ENCODE assay signal across 10 cellular contexts in the genomic region with DNA sequence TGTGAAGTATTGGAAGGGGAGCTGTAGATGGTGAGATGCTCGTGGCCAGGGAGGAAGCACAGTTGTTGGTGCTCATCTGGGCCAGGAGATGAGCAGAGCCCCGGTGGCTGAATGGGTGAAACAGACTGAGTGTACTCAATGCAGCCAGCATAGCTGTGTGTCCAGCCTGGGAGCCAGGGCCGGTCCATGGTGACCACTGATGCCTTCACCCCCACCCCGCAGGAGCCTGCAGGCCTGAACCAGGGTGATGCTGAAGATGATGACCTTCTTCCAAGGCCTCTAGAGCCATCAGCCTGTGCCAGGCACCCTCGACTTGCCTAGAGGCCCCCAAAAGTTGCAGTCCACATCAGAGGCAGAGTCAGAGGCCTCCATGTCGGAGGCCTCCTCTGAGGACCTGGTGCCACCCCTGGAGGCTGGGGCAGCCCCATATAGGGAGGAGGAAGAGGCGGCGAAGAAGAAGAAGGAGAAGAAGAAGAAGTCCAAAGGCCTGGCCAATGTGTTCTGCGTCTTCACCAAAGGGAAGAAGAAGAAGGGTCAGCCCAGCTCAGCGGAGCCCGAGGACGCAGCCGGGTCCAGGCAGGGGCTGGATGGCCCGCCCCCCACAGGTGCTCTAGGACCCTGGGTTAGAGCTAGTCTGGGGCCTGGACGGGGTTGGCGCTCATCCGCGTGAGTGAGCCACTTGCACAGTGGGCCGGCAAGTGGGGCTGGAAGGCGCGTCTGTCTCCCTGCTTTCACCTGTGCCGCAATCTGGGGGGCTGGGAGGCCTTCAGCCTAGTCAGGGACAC. TPM values are rescaled to one million over a fixed set of nuclear protein-coding genes. Genes with fewer than 3 reads are reported as not detected.
DNase-seq lines count a peak whose midpoint lies in the region; ATAC-seq, FAIRE-seq and TF ChIP-seq lines count a peak whose summit lies in the region.
"Had no signal": no experiment of that assay in that cellular context is flagged by ENCODE, and none has a peak within 500 bp of the region (broad histone marks: within the 10 kb centered on the region; RNA-seq: fewer than 3 reads in every experiment).

No MANE protein-coding gene starts in this region.

- CTCF ChIA-PET in Calu3 (lab: Charles Lee) = no interaction called here

- BruUV-seq in Calu3 (replicated peaks; lab: Mats Ljungman, UMichigan) = no TSS peak

- intact Hi-C loops in Calu3 (cut with micrococcal nuclease; ENCODE audit: unreplicated experiment) (no loop called here), breast epithelium (cut with DNase I; ENCODE audit: low total_unique reads) (no loop called here), kidney (cut with DNase I) (no loop called here), gastrocnemius medialis (cut with DNase I; ENCODE audit: low total_unique reads) (loop anchor here (2.0 to 5.0 kb wide), 2 partner anchors 21 to 49 kb away; no protein-coding TSS in a partner anchor)

- H3K4me1 ChIP-seq in breast epithelium = peaks cover 18 to 66% of the 10 kb centered on the region in 2 donors
- peaks cover 20 to 73% of the 10 kb centered on the region in 2 donors for H3K4me1 ChIP-seq in kidney (ENCODE audit: control insufficient read depth in 1 of 2, insufficient read depth in 1 of 2, low read depth in 1 of 2, low read length in 2 of 2)
- peaks cover 45 to 56% of the 10 kb centered on the region in 2 donors for H3K4me1 ChIP-seq in gastrocnemius medialis

- H3K27ac ChIP-seq in breast epithelium = peak overlapping the region; percentile 64 to 92
- H3K27ac ChIP-seq in kidney (ENCODE audit: low read depth in 2 of 2, low read length in 2 of 2) = no peak overlapping the region
- peak overlapping the region; percentile 47 to 72 (median 67) for H3K27ac ChIP-seq in gastrocnemius medialis

- H3K9ac ChIP-seq in kidney (ENCODE audit: low read length in 2 of 2) = no peak overlapping the region

- TF ChIP-seq CTCF in Calu3 (IDR thresholded peaks at IDR 0.05; ENCODE audit: unreplicated experiment) = no peak
- TF ChIP-seq CTCF in breast epithelium (IDR thresholded peaks at IDR 0.05) = no peak
- no peak for TF ChIP-seq CTCF in kidney (IDR thresholded peaks at IDR 0.05; ENCODE audit: borderline replicate concordance, extremely low read depth, insufficient read depth)
- TF ChIP-seq CTCF in gastrocnemius medialis (IDR thresholded peaks at IDR 0.05 in 4 of 5, conservative IDR thresholded peaks at IDR 0.05 in 1 of 5) = no peak

- H3K27me3 ChIP-seq in breast epithelium = no peaks in the 10 kb centered on the region
- H3K27me3 ChIP-seq in gastrocnemius medialis = no peaks in the 10 kb centered on the region

- H3K27ac Mint-ChIP-seq in Calu3 (ENCODE audit: unreplicated experiment) = no peak overlapping the region
- H3K27ac Mint-ChIP-seq: activated CD4-positive, alpha-beta memory T cell treated with anti-CD3 and anti-CD28 coated beads, Interleukin-2, amount 10 ng/mL, durations not matched to agents 7 days and 5 days; CD4-positive, alpha-beta T cell had no signal

- DNase-seq in Calu3 (no peak), breast epithelium (ENCODE audit: low spot score in 2 of 2) (no peak), kidney (peak; percentile 73), gastrocnemius medialis (no peak), SKM-1 (lab: John Stamatoyannopoulos, UW; ENCODE audit: unreplicated experiment) (no peak), activated T-cell treated with anti-CD3 and anti-CD28 coated beads for 4 hours (no peak), cerebellar cortex (ENCODE audit: low spot score) (no peak)
- DNase-seq: activated CD4-positive, alpha-beta memory T cell treated with anti-CD3 and anti-CD28 coated beads, Interleukin-2, amount 10 ng/mL, durations not matched to agents 7 days and 5 days; CD4-positive, alpha-beta T cell had no signal

- no peaks in the 10 kb centered on the region for H3K9me3 Mint-ChIP-seq in Calu3 (ENCODE audit: low read depth, unreplicated experiment)
- H3K9me3 Mint-ChIP-seq: activated CD4-positive, alpha-beta memory T cell treated with anti-CD3 and anti-CD28 coated beads, Interleukin-2, amount 10 ng/mL, durations not matched to agents 7 days and 5 days; CD4-positive, alpha-beta T cell had no signal

- H3K9me3 ChIP-seq in breast epithelium (no peaks in the 10 kb centered on the region), kidney (ENCODE audit: control insufficient read depth in 1 of 2, low read length in 2 of 2) (no peaks in the 10 kb centered on the region), gastrocnemius medialis (no peaks in the 10 kb centered on the region)

- no peaks in the 10 kb centered on the region for H3K36me3 ChIP-seq in breast epithelium
- H3K36me3 ChIP-seq in kidney (ENCODE audit: control insufficient read depth in 1 of 2, insufficient read depth in 2 of 2, low read length in 2 of 2) = no peaks in the 10 kb centered on the region
- peaks cover 0 to 8% of the 10 kb centered on the region in 2 donors for H3K36me3 ChIP-seq in gastrocnemius medialis

- H3K27me3 Mint-ChIP-seq in Calu3 (ENCODE audit: unreplicated experiment) = no peaks in the 10 kb centered on the region

- in situ Hi-C loops in gastrocnemius medialis (cut with MboI; ENCODE audit: low sequenced_read_pairs in 4 of 4) = loop anchor here in 1 of 4 donors (10.0 kb wide), 1 partner anchor 279 kb away; no protein-coding TSS in a partner anchor

- peak overlapping the region; percentile 16 for H3K4me3 Mint-ChIP-seq in Calu3 (ENCODE audit: low read depth, unreplicated experiment)
- H3K4me3 Mint-ChIP-seq: activated CD4-positive, alpha-beta memory T cell treated with anti-CD3 and anti-CD28 coated beads, Interleukin-2, amount 10 ng/mL, durations not matched to agents 7 days and 5 days; CD4-positive, alpha-beta T cell had no signal

- peaks cover 56% of the 10 kb centered on the region for H3K36me3 Mint-ChIP-seq in Calu3 (ENCODE audit: insufficient read depth, unreplicated experiment)

- H3K4me3 ChIP-seq in breast epithelium (peak overlapping the region; percentile 31 to 68 (median 45)), kidney (ENCODE audit: low read length in 2 of 2) (peak overlapping the region in 1 of 2 donors; percentile 39), gastrocnemius medialis (peak overlapping the region; percentile 1 to 45 (median 38))

- no peak for ATAC-seq in gastrocnemius medialis
- no peak for ATAC-seq in GM19455 (IDR thresholded peaks at IDR 0.05; ENCODE audit: unreplicated experiment)

- FAIRE-seq in kidney (lab: Jason Lieb, UNC) = no peak

- no peak for TF ChIP-seq POLR2A in breast epithelium (IDR thresholded peaks at IDR 0.05)
- no peak for TF ChIP-seq POLR2A in gastrocnemius medialis (IDR thresholded peaks at IDR 0.05)

- H3K4me1 Mint-ChIP-seq in Calu3 (ENCODE audit: low read depth, unreplicated experiment) = peaks cover 51% of the 10 kb centered on the region

RNA-seq across cellular contexts. Expression of a gene that starts 3.0 kb away (rescaled TPM):
- total RNA-seq in Calu3 (2022) = 113 and 195 TPM in 2 replicates
- total RNA-seq in breast epithelium = 10 to 100 TPM; 43.6 to 76.5 (median 60.0) TPM
- total RNA-seq in kidney = 301 TPM
- polyA plus RNA-seq in kidney (ENCODE audit: insufficient read depth, low read depth, low replicate concordance) = 42.9 TPM
- 10 to 100 TPM; 14.8 to 72.9 (median 22.3) TPM for total RNA-seq in gastrocnemius medialis

RNA-seq across cellular contexts. Expression of a gene that starts 31.8 kb away (rescaled TPM):
- total RNA-seq in Calu3 (2022) (10.9 and 13.5 TPM in 2 replicates), breast epithelium (1 to 10 TPM in 1 of 3 donors, under 1 TPM in 1, not detected in 1; 0.66 to 1.0 TPM), kidney (11.6 TPM), gastrocnemius medialis (1 to 10 TPM in 1 of 4 donors, under 1 TPM in 1, not detected in 2; 0.35 to 2.4 TPM)
- 15.6 TPM for polyA plus RNA-seq in kidney (ENCODE audit: insufficient read depth, low read depth, low replicate concordance)
- total RNA-seq: activated CD4-positive, alpha-beta memory T cell treated with anti-CD3 and anti-CD28 coated beads, Interleukin-2, amount 10 ng/mL, durations not matched to agents 7 days and 5 days; CD4-positive, alpha-beta T cell had no signal

RNA-seq across cellular contexts. Expression of a gene that starts 42.3 kb away (rescaled TPM):
- total RNA-seq in Calu3 (2022) (not detected in 2 replicates), breast epithelium (not detected), kidney (not detected), gastrocnemius medialis (not detected)
- polyA plus RNA-seq in kidney (ENCODE audit: insufficient read depth, low read depth, low replicate concordance) = 0.82 TPM
- total RNA-seq: activated CD4-positive, alpha-beta memory T cell treated with anti-CD3 and anti-CD28 coated beads, Interleukin-2, amount 10 ng/mL, durations not matched to agents 7 days and 5 days; CD4-positive, alpha-beta T cell had no signal

Comparison
In these comparisons a context has a peak if more than half of its experiments do, and no peak if none do; other contexts are left out.
1. H3K27ac ChIP-seq: peak in breast epithelium (2 of 2) and gastrocnemius medialis (4 of 4); none in kidney (0 of 2).